1 cellular context compared by ENCODE assay signal in the genomic region with DNA sequence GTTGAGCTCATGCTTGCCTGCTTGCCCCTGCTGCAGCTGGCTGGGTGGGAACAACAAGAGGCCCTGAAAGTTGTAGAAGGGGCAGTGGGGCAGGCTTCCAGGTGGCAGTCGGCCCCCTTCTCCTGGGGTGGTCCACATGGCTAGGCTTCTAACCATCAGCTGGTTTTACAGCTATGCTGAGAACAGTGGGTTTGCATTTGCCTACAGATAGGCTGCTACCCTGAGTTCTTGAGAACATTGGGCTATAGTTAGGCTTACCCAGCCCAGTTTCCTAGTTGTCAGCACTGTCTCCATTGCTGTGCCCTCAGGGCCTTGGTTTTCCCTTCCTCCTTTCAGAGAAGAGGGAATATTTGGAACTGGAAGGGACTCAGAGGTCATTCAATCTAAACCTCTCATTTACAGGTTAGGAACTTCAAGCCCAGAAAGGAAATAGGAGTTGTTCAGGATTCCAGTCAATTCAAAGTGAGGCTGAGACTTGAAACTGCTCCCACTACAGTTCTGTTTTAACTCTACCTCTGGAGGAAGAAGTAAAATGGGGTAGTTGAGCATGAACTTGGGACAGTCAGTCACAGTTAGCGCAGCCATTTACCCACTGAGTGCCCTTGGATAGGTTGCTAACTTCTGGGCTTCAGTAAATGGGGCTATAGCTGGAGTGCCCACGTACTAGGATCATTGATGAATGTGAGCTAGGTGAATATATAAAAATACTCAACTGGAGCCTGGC.
TF ChIP-seq lines count a peak whose summit lies in the region.

No MANE protein-coding gene starts in this region.

TF ChIP-seq in K562, 482 proteins besides CTCF, POLR2A, EP300 and RAD21 (continued from another document):
- TF ChIP-seq, protein P1, sequence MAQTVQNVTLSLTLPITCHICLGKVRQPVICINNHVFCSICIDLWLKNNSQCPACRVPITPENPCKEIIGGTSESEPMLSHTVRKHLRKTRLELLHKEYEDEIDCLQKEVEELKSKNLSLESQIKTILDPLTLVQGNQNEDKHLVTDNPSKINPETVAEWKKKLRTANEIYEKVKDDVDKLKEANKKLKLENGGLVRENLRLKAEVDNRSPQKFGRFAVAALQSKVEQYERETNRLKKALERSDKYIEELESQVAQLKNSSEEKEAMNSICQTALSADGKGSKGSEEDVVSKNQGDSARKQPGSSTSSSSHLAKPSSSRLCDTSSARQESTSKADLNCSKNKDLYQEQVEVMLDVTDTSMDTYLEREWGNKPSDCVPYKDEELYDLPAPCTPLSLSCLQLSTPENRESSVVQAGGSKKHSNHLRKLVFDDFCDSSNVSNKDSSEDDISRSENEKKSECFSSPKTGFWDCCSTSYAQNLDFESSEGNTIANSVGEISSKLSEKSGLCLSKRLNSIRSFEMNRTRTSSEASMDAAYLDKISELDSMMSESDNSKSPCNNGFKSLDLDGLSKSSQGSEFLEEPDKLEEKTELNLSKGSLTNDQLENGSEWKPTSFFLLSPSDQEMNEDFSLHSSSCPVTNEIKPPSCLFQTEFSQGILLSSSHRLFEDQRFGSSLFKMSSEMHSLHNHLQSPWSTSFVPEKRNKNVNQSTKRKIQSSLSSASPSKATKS (CRISPR knock-in tag; IDR thresholded peaks at IDR 0.05): no peak
- no peak for TF ChIP-seq FOXA1 (IDR thresholded peaks at IDR 0.05; ENCODE audit: borderline replicate concordance)
- no peak for TF ChIP-seq ZNF75A (CRISPR knock-in tag; IDR thresholded peaks at IDR 0.05)
- TF ChIP-seq ZNF311 (CRISPR knock-in tag; IDR thresholded peaks at IDR 0.05): no peak
- TF ChIP-seq MYBL2 (IDR thresholded peaks at IDR 0.05; ENCODE audit: low read depth): no peak
- no peak for TF ChIP-seq MYBL2 (CRISPR knock-in tag; IDR thresholded peaks at IDR 0.05; ENCODE audit: borderline replicate concordance)
- TF ChIP-seq SAP30 (IDR thresholded peaks at IDR 0.05; ENCODE audit: borderline replicate concordance, insufficient read depth, low read depth, low read length, poor library complexity, severe bottlenecking): no peak
- TF ChIP-seq KAT8 (IDR thresholded peaks at IDR 0.05; ENCODE audit: low read depth): no peak
- TF ChIP-seq YBX1 (IDR thresholded peaks at IDR 0.05): no peak
- TF ChIP-seq PCBP1 (IDR thresholded peaks at IDR 0.05; ENCODE audit: low read depth, low read length, poor library complexity, severe bottlenecking): no peak
- no peak for TF ChIP-seq CBX1 (IDR thresholded peaks at IDR 0.05; ENCODE audit: low read depth)
